Comparison of ENCODE assay signal across 11 cellular contexts in genomic region chr14:72608391-72609204, GRCh38.
DNase-seq lines count a peak whose midpoint lies in the region; ATAC-seq, FAIRE-seq and TF ChIP-seq lines count a peak whose summit lies in the region.
"Had no signal": no experiment of that assay in that cellular context is flagged by ENCODE, and none has a peak within 500 bp of the region (broad histone marks: within the 10 kb centered on the region; RNA-seq: fewer than 3 reads in every experiment).

No MANE protein-coding gene starts in this region.

- POLR2A ChIA-PET in A549 (lab: Yijun Ruan, JAX) = interaction anchor here (1.0 kb wide), 1 partner anchor 11 kb away, joined by 3 read pairs; no protein-coding TSS in a partner anchor

- peaks cover 19% of the 10 kb centered on the region for H3K4me1 ChIP-seq in A549

- no peak overlapping the region for H3K4me3 ChIP-seq in A549
- no peak overlapping the region for H3K4me3 ChIP-seq in HFF-Myc (replicated peaks; ENCODE audit: low read depth, low read length)
- no peak overlapping the region for H3K4me3 ChIP-seq in astrocyte of the spinal cord (ENCODE audit: low read depth, low read length)
- H3K4me3 ChIP-seq in kidney epithelial cell (ENCODE audit: low read depth, low read length) = no peak overlapping the region

- H3K27me3 ChIP-seq in kidney epithelial cell (ENCODE audit: control insufficient read depth, insufficient read depth, low read length) = no peaks in the 10 kb centered on the region

- H3K36me3 ChIP-seq in kidney epithelial cell (ENCODE audit: control insufficient read depth, insufficient read depth, low read length) = no peaks in the 10 kb centered on the region

- TF ChIP-seq POLR2A in A549 (IDR thresholded peaks at IDR 0.05; ENCODE audit: low read length) = no peak

- FAIRE-seq in A549 (lab: Jason Lieb, UNC) = no peak

- in situ Hi-C loops in astrocyte of the spinal cord (cut with HindIII; ENCODE audit: low sequenced_read_pairs) = no loop called here

- peak overlapping the region; percentile 52 to 82; a peak in 5 of 6 replicates for H3K27ac ChIP-seq in A549

- DNase-seq in A549 (ENCODE audit: low read depth in 1 of 2, low spot score in 1 of 2) (peak; percentile 66 to 77), HFF-Myc (ENCODE audit: extremely low read depth, low read depth) (peak; percentile 72), astrocyte of the spinal cord (ENCODE audit: low read depth, low spot score) (peak; percentile 95), kidney epithelial cell (ENCODE audit: low read depth) (peak; percentile 88), NCI-H1436 treated with DMSO at 0.1 percent for 48 hours (lab: John Stamatoyannopoulos, UW) (no peak)
- DNase-seq: Calu3, NCI-H82 had no signal

- TF ChIP-seq CTCF in A549 (IDR thresholded peaks at IDR 0.05) = no peak
- TF ChIP-seq CTCF in HFF-Myc (IDR thresholded peaks at IDR 0.05; ENCODE audit: low read depth, low read length, missing control alignments) = no peak
- peak; percentile 7 for TF ChIP-seq CTCF in astrocyte of the spinal cord (IDR thresholded peaks at IDR 0.05; ENCODE audit: low read depth, low read length)
- no peak for TF ChIP-seq CTCF in kidney epithelial cell (IDR thresholded peaks at IDR 0.05; ENCODE audit: insufficient read depth, low read length, poor library complexity, severe bottlenecking)

- peak; percentile 86 to 89 for ATAC-seq in A549
- no peak for ATAC-seq in HG02852 (IDR thresholded peaks at IDR 0.05; ENCODE audit: unreplicated experiment)
- ATAC-seq in GM18907 (IDR thresholded peaks at IDR 0.05; ENCODE audit: unreplicated experiment) = no peak
- no peak for ATAC-seq in HG03159 (IDR thresholded peaks at IDR 0.05; ENCODE audit: unreplicated experiment)
- ATAC-seq: naive thymus-derived CD4-positive, alpha-beta T cell had no signal

- CTCF ChIA-PET in A549 (lab: Yijun Ruan, JAX) = interaction anchor here (1.2 kb wide), 1 partner anchor 295 kb away, joined by 4 read pairs; no protein-coding TSS in a partner anchor

- H3K9me3 ChIP-seq in A549 = no peaks in the 10 kb centered on the region

- WGBS in A549 (ENCODE audit: missing lambda C conversion rate) = 18% methylated on average over 8 of the region's 8 CpGs

- no peak for TF ChIP-seq EP300 in A549 (IDR thresholded peaks at IDR 0.05)

- TF ChIP-seq RAD21 in A549 (conservative IDR thresholded peaks at IDR 0.05 in 1 of 2, IDR thresholded peaks at IDR 0.05 in 1 of 2) = 0 out of 5 replicates have a peak, but pooled peaks of 1 of the 2 experiments have one; percentile 12

- peak overlapping the region; percentile 31 for H3K4me2 ChIP-seq in A549

TF ChIP-seq in A549, 52 proteins besides CTCF, POLR2A, EP300 and RAD21:
- TF ChIP-seq CEBPB (IDR thresholded peaks at IDR 0.05) = peak in 1 of 2 experiments; percentile 58; a peak in 2 of 4 replicates
- no peak for TF ChIP-seq HOXB13 (CRISPR knock-in tag; IDR thresholded peaks at IDR 0.05; ENCODE audit: low read depth)
- TF ChIP-seq JUNB (IDR thresholded peaks at IDR 0.05) = peak; percentile 79
- peak; percentile 83 for TF ChIP-seq FOSL2 (IDR thresholded peaks at IDR 0.05)
- peak; percentile 87 for TF ChIP-seq FOSL2 (CRISPR knock-in tag; IDR thresholded peaks at IDR 0.05)
- no peak for TF ChIP-seq NR3C1 (IDR thresholded peaks at IDR 0.05)
- 0 out of 5 replicates have a peak, but pooled peaks of 1 of the 2 experiments have one; percentile 21 for TF ChIP-seq JUN (IDR thresholded peaks at IDR 0.05)

Comparison
In these comparisons a context has a peak if more than half of its experiments do, and no peak if none do; other contexts are left out.
1. ATAC-seq: peak in A549 (2 of 2); none in HG02852 (single experiment), GM18907 (single experiment) and HG03159 (single experiment).